ENCODE assay signal across 9 cellular contexts in the genomic region with DNA sequence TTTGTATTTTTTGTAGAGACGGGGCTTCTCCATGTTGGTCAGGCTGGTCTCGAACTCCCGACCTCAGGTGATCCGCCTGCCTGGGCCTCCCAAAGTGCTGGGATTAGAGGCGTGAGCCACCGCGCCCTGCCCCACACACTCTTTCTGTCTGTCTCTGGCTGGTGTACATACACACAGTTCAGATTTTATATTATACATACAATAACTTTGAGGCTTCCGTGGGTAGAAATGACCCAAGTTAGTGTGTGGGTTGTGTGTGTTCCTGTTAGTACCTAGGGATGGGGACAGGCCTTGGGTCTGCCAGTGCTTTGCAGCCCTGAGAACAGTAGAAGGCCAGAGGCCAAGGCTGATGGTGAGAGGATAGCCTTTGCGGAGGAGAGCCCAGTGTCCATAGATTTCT. TPM values are rescaled to one million over a fixed set of nuclear protein-coding genes. Genes with fewer than 3 reads are reported as not detected.
DNase-seq lines count a peak whose midpoint lies in the region; ATAC-seq and TF ChIP-seq lines count a peak whose summit lies in the region.
"Had no signal": no experiment of that assay in that cellular context is flagged by ENCODE, and none has a peak within 500 bp of the region (broad histone marks: within the 10 kb centered on the region; RNA-seq: fewer than 3 reads in every experiment).

No MANE protein-coding gene starts in this region.

- H3K9me3 Mint-ChIP-seq in CD8-positive, alpha-beta T cell, result no peaks in the 10 kb centered on the region

- peaks cover 4% of the 10 kb centered on the region for H3K36me3 Mint-ChIP-seq in CD8-positive, alpha-beta T cell
- H3K36me3 Mint-ChIP-seq in T-helper 17 cell (ENCODE audit: low read depth), result no peaks in the 10 kb centered on the region

- H3K27me3 ChIP-seq in CD8-positive, alpha-beta T cell (ENCODE audit: insufficient read depth, low read length), result peaks cover 14% of the 10 kb centered on the region
- H3K27me3 ChIP-seq in esophagus squamous epithelium, result peaks cover 0 to 59% (median 0%) of the 10 kb centered on the region in 4 donors
- H3K27me3 ChIP-seq in skeletal muscle satellite cell (ENCODE audit: control insufficient read depth, insufficient read depth, low read length), result no peaks in the 10 kb centered on the region

- peaks cover 9% of the 10 kb centered on the region for H3K4me1 Mint-ChIP-seq in CD8-positive, alpha-beta T cell (ENCODE audit: low read depth)
- H3K4me1 Mint-ChIP-seq in T-helper 17 cell, result peaks cover 29% of the 10 kb centered on the region

- CTCF ChIA-PET in CD8-positive, alpha-beta T cell (lab: Charles Lee), result interaction anchor here (0.9 to 4.4 kb wide), 2 partner anchors 118 to 199 kb away, joined by 4 to 27 read pairs; no protein-coding TSS in a partner anchor

- H3K4me2 ChIP-seq in skeletal muscle satellite cell (ENCODE audit: low read length), result peak overlapping the region; percentile 78

- ATAC-seq in CD8-positive, alpha-beta T cell, result no peak
- ATAC-seq in T-helper 17 cell, result no peak
- ATAC-seq in mucosa of descending colon, result no peak

- POLR2A ChIA-PET in CD8-positive, alpha-beta T cell (lab: Charles Lee), result no interaction called here

- peaks cover 21% of the 10 kb centered on the region for H3K4me1 ChIP-seq in CD8-positive, alpha-beta T cell (ENCODE audit: insufficient read depth, low read length)
- H3K4me1 ChIP-seq in esophagus squamous epithelium (peaks cover 12 to 95% (median 12%) of the 10 kb centered on the region in 3 donors), skeletal muscle satellite cell (ENCODE audit: control insufficient read depth, insufficient read depth, low read length) (peaks cover 60% of the 10 kb centered on the region), mucosa of descending colon (ENCODE audit: low read depth) (peaks cover 12% of the 10 kb centered on the region)

- no peak overlapping the region for H3K4me3 ChIP-seq in CD8-positive, alpha-beta T cell (ENCODE audit: low read depth, low read length)
- H3K4me3 ChIP-seq in esophagus squamous epithelium, result peak overlapping the region in 3 of 4 donors; percentile 68 to 96 (median 95)
- H3K4me3 ChIP-seq in skeletal muscle satellite cell (ENCODE audit: low read length), result peak overlapping the region; percentile 39
- H3K4me3 ChIP-seq in mucosa of descending colon, result no peak overlapping the region

- H3K4me3 Mint-ChIP-seq in CD8-positive, alpha-beta T cell, result peak overlapping the region; percentile 89
- peak overlapping the region; percentile 88 for H3K4me3 Mint-ChIP-seq in T-helper 17 cell

- WGBS in esophagus squamous epithelium, 2 donors, result 87 to 100% methylated on average over 1 to 3 of the region's 9 CpGs

- TF ChIP-seq POLR2A in esophagus squamous epithelium (IDR thresholded peaks at IDR 0.05), result no peak

- TF ChIP-seq CTCF in CD8-positive, alpha-beta T cell (IDR thresholded peaks at IDR 0.05), result no peak
- TF ChIP-seq CTCF in esophagus squamous epithelium (IDR thresholded peaks at IDR 0.05) (no peak), mucosa of descending colon (IDR thresholded peaks at IDR 0.05) (no peak)

- peak overlapping the region; percentile 98 for H3K9ac ChIP-seq in skeletal muscle satellite cell (ENCODE audit: low read depth, low read length)

- H3K27ac ChIP-seq in CD8-positive, alpha-beta T cell (ENCODE audit: low read depth, low read length), result no peak overlapping the region
- H3K27ac ChIP-seq in esophagus squamous epithelium, result peak overlapping the region; percentile 89 to 97 (median 96)

- H3K27ac Mint-ChIP-seq in CD8-positive, alpha-beta T cell, result peak overlapping the region; percentile 80
- H3K27ac Mint-ChIP-seq in T-helper 17 cell, result peak overlapping the region; percentile 6

- intact Hi-C loops in CD8-positive, alpha-beta T cell (cut with DNase I, micrococcal nuclease), result loop anchor here (5.0 kb wide), 3 partner anchors 35 to 120 kb away; no protein-coding TSS in a partner anchor
- intact Hi-C loops in esophagus squamous epithelium (cut with DNase I) (loop anchor here (5.0 to 10.0 kb wide), 2 partner anchors 133 to 190 kb away; no protein-coding TSS in a partner anchor), mucosa of descending colon (cut with DNase I, micrococcal nuclease) (loop anchor here in 1 of 2 donors (10.0 kb wide), 1 partner anchor 103 kb away; no protein-coding TSS in a partner anchor)

- peaks cover 14% of the 10 kb centered on the region for H3K27me3 Mint-ChIP-seq in CD8-positive, alpha-beta T cell (ENCODE audit: low read depth)
- H3K27me3 Mint-ChIP-seq in T-helper 17 cell, result peaks cover 10% of the 10 kb centered on the region

- no peak for DNase-seq in CD8-positive, alpha-beta T cell
- DNase-seq in T-helper 17 cell (no peak), esophagus squamous epithelium (lab: John Stamatoyannopoulos, UW) (no peak), MV-4-11 (lab: John Stamatoyannopoulos, UW) (no peak), mucosa of descending colon (no peak), kidney glomerular epithelial cell (lab: John Stamatoyannopoulos, UW) (no peak)
- DNase-seq: effector CD4-positive, alpha-beta T cell; NCI-H1048 had no signal

- H3K9me3 ChIP-seq in CD8-positive, alpha-beta T cell (ENCODE audit: low read length), result no peaks in the 10 kb centered on the region
- no peaks in the 10 kb centered on the region for H3K9me3 ChIP-seq in T-helper 17 cell (ENCODE audit: control insufficient read depth, low read length, poor library complexity, severe bottlenecking)
- no peaks in the 10 kb centered on the region for H3K9me3 ChIP-seq in esophagus squamous epithelium
- no peaks in the 10 kb centered on the region for H3K9me3 ChIP-seq in skeletal muscle satellite cell (replicated peaks; ENCODE audit: low read length)
- no peaks in the 10 kb centered on the region for H3K9me3 ChIP-seq in mucosa of descending colon

- H3K36me3 ChIP-seq in CD8-positive, alpha-beta T cell (ENCODE audit: insufficient read depth, low read length), result no peaks in the 10 kb centered on the region
- peaks cover 12 to 51% (median 15%) of the 10 kb centered on the region in 3 donors for H3K36me3 ChIP-seq in esophagus squamous epithelium
- peaks cover 41% of the 10 kb centered on the region for H3K36me3 ChIP-seq in skeletal muscle satellite cell (ENCODE audit: insufficient read depth, low read length)
- H3K36me3 ChIP-seq in mucosa of descending colon (ENCODE audit: low read depth), result no peaks in the 10 kb centered on the region

RNA-seq across cellular contexts. Expression of gene ZBTB16, which starts 2.8 kb away (rescaled TPM):
- 10 to 100 TPM; 15.3 to 18.3 TPM for total RNA-seq in CD8-positive, alpha-beta T cell
- total RNA-seq in T-helper 17 cell (10 to 100 TPM; 17.2 to 20.7 TPM), esophagus squamous epithelium (100 to 1,000 TPM in 1 of 4 donors, 10 to 100 TPM in 3; 10.4 to 137 (median 18.8) TPM), mucosa of descending colon (10 to 100 TPM in 2 of 3 donors, 1 to 10 TPM in 1; 4.9 to 82.1 (median 48.8) TPM)
- total RNA-seq in skeletal muscle satellite cell (2012; rRNA removed), result 32.5 and 36.2 TPM in 2 replicates

Comparison
In these comparisons a context has a peak if more than half of its experiments do, and no peak if none do; other contexts are left out.
1. H3K4me3 ChIP-seq: peak in esophagus squamous epithelium (3 of 4) and skeletal muscle satellite cell (single experiment); none in CD8-positive, alpha-beta T cell (single experiment) and mucosa of descending colon (single experiment).